Comparison of ENCODE assay signal across 8 cellular contexts in the genomic region with DNA sequence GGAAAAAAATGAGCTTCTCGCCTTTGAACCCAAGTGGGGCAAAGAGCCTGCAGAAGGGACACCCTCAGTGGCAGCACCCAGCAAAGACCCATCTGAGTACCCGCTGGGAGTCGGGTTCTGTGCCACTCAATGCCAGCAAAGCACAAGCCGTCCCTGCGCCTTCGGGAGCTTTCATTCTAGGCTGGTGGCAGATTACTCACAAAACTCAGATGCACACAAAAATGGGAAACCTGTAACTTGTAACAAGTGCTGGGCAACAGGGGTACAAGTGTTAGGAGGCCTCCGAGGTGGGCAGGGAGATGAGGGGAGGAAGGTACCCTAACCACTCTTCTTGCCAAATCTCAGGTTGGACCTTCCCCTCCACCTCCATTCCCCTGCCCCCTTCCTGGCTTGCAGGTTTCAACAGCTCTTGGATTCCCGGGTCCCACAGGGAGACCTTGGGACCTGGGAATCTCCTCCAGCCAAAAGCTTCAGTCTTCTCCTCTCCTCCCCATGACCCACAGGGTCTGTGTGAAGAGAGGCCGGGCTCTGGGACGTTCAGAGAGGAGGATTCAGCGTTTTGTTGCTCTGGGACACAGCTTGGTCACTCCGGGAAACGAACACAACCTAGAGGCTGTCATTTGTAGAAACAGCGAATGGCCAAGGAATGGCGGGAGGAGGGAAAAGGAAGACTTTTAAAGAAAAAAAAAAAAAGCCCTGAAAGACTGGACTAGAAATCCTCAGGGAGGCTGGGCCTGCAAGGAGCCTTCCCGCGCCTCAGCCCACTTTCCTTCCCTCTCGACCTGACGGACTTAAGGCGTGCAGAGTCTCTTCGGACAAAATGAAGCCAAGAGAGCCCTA. TPM values are rescaled to one million over a fixed set of nuclear protein-coding genes. Genes with fewer than 3 reads are reported as not detected.
DNase-seq lines count a peak whose midpoint lies in the region; ATAC-seq and TF ChIP-seq lines count a peak whose summit lies in the region.

No MANE protein-coding gene starts in this region.

- H3K27ac Mint-ChIP-seq in endodermal cell, result peak overlapping the region; percentile 95
- H3K27ac Mint-ChIP-seq in naive thymus-derived CD8-positive, alpha-beta T cell, result peak overlapping the region in 9 of 10 donors; percentile 48 to 91 (median 71)

- H3K9ac ChIP-seq in endodermal cell (ENCODE audit: extremely low read depth, low read length, poor library complexity, severe bottlenecking), result peak overlapping the region; percentile 56

- H3K27me3 ChIP-seq in Panc1 (ENCODE audit: control insufficient read depth, insufficient read depth, low read length), result no peaks in the 10 kb centered on the region
- no peaks in the 10 kb centered on the region for H3K27me3 ChIP-seq in endodermal cell (ENCODE audit: control insufficient read depth, insufficient read depth, low read length, poor library complexity, severe bottlenecking)

- in situ Hi-C loops in Panc1 (cut with HindIII; ENCODE audit: low pct_unique_long_range_greater_than_20kb, low sequenced_read_pairs), result loop anchor here (5.0 kb wide), 1 partner anchor 33 kb away; no protein-coding TSS in a partner anchor

- peaks cover 15% of the 10 kb centered on the region for H3K36me3 Mint-ChIP-seq in endodermal cell (ENCODE audit: low read depth)
- H3K36me3 Mint-ChIP-seq in naive thymus-derived CD8-positive, alpha-beta T cell, result no peaks in the 10 kb centered on the region

- ATAC-seq in GM19438 (IDR thresholded peaks at IDR 0.05; ENCODE audit: low read depth, unreplicated experiment) (peak; percentile 2), Panc1 (peak; percentile 3; the same call in 1 of the 2 replicates), GM21717 (IDR thresholded peaks at IDR 0.05; ENCODE audit: unreplicated experiment) (no peak), GM19351 (IDR thresholded peaks at IDR 0.05; ENCODE audit: unreplicated experiment) (no peak)
- ATAC-seq in naive thymus-derived CD8-positive, alpha-beta T cell, result no peak

- H3K4me1 Mint-ChIP-seq in endodermal cell, result peaks cover 22% of the 10 kb centered on the region
- H3K4me1 Mint-ChIP-seq in naive thymus-derived CD8-positive, alpha-beta T cell, result peaks cover 0 to 29% (median 23%) of the 10 kb centered on the region in 4 donors

- H3K36me3 ChIP-seq in Panc1 (ENCODE audit: control insufficient read depth, insufficient read depth, low read length) (peaks cover 5% of the 10 kb centered on the region), endodermal cell (ENCODE audit: control insufficient read depth, insufficient read depth, low read length) (peaks cover 9% of the 10 kb centered on the region)

- H3K9me3 Mint-ChIP-seq in endodermal cell, result no peaks in the 10 kb centered on the region
- H3K9me3 Mint-ChIP-seq in naive thymus-derived CD8-positive, alpha-beta T cell, result no peaks in the 10 kb centered on the region

- CTCF ChIA-PET in Panc1 (lab: Charles Lee), result interaction anchor here (1.2 kb wide), 1 partner anchor 66 kb away, joined by 4 read pairs; no protein-coding TSS in a partner anchor

- peaks cover 2% of the 10 kb centered on the region for H3K27me3 Mint-ChIP-seq in endodermal cell (ENCODE audit: insufficient read depth)
- H3K27me3 Mint-ChIP-seq in naive thymus-derived CD8-positive, alpha-beta T cell, result no peaks in the 10 kb centered on the region

- H3K4me3 ChIP-seq in Panc1 (ENCODE audit: low read depth in 2 of 2, low read length in 2 of 2) (peak overlapping the region; percentile 60 to 71), endodermal cell (ENCODE audit: low read length) (peak overlapping the region; percentile 86)

- POLR2A ChIA-PET in Panc1 (lab: Charles Lee), result interaction anchor here (0.5 to 0.9 kb wide), 4 partner anchors 11 to 1033 kb away, joined by 3 to 9 read pairs (median 6); no protein-coding TSS in a partner anchor
- POLR2A ChIA-PET in naive thymus-derived CD8-positive, alpha-beta T cell (lab: Charles Lee), result interaction anchor here (0.7 to 2.0 kb wide), 5 partner anchors 20 to 561 kb away, joined by 3 to 11 read pairs (median 3); no protein-coding TSS in a partner anchor

- BruUV-seq in Panc1 (replicated peaks; lab: Mats Ljungman, UMichigan), result TSS peak; percentile 84

- intact Hi-C loops in Panc1 (cut with micrococcal nuclease; ENCODE audit: unreplicated experiment), result loop anchor here (2.0 to 10.0 kb wide), 2 partner anchors 39 to 55 kb away; partner anchors contain the start of gene RIPOR3

- no peaks in the 10 kb centered on the region for H3K9me3 ChIP-seq in Panc1 (ENCODE audit: control insufficient read depth, insufficient read depth, low read depth, low read length)
- H3K9me3 ChIP-seq in endodermal cell (ENCODE audit: control insufficient read depth, low read length), result no peaks in the 10 kb centered on the region

- WGBS in endodermal cell (ENCODE audit: insufficient coverage in 1 of 2, insufficient read length in 1 of 2), 2 experiments, result 35 to 54% methylated on average over 10 to 21 of the region's 21 CpGs

- TF ChIP-seq CTCF in Panc1 (IDR thresholded peaks at IDR 0.05), result no peak
- TF ChIP-seq CTCF in endodermal cell (conservative IDR thresholded peaks at IDR 0.05), result no peak

- peak overlapping the region; percentile 88 for H3K4me3 Mint-ChIP-seq in endodermal cell
- H3K4me3 Mint-ChIP-seq in naive thymus-derived CD8-positive, alpha-beta T cell, result peak overlapping the region; percentile 76 to 94 (median 85)

- H3K4me1 ChIP-seq in Panc1 (ENCODE audit: control insufficient read depth, insufficient read depth, low read length), result peaks cover 53% of the 10 kb centered on the region
- H3K4me1 ChIP-seq in endodermal cell (ENCODE audit: control insufficient read depth, insufficient read depth, low read length), result no peaks in the 10 kb centered on the region

- DNase-seq in Panc1 (ENCODE audit: low read depth, low spot score), result no peak
- peak; percentile 73 for DNase-seq in endodermal cell
- no peak for DNase-seq in naive thymus-derived CD8-positive, alpha-beta T cell
- no peak for DNase-seq in stimulated activated CD4-positive, alpha-beta T cell treated with anti-CD3 and anti-CD28 coated beads, Interleukin-2, amount 100 ng/mL, for 48 hours
- no peak for DNase-seq in stimulated activated CD4-positive, alpha-beta T cell treated with anti-CD3 and anti-CD28 coated beads, Interleukin-1b, Interleukin-23, amount 100 ng/mL, for 48 hours

- H3K27ac ChIP-seq in Panc1 (ENCODE audit: low read length) (peak overlapping the region; percentile 100), endodermal cell (ENCODE audit: low read depth, low read length) (peak overlapping the region; percentile 72)

RNA-seq across cellular contexts. Expression of gene PARD6B, which starts 1.2 kb away (rescaled TPM):
- total RNA-seq in Panc1 (2021; ENCODE audit: unreplicated experiment) (132 TPM), endodermal cell (10 to 100 TPM; 29.0 to 36.7 TPM)
- polyA plus RNA-seq in Panc1 (2012; ENCODE audit: insufficient read length), result 11.2 TPM
- 5.8 TPM for polyA plus RNA-seq in endodermal cell (2013, experiment 1 of 2)
- 7.0 TPM for polyA plus RNA-seq in endodermal cell (2013, experiment 2 of 2)
- total RNA-seq in naive thymus-derived CD8-positive, alpha-beta T cell, result 10 to 100 TPM in 1 of 2 experiments, 1 to 10 TPM in 1; 9.4 to 12.0 TPM
- 1 to 10 TPM in 2 of 3 donors, under 1 TPM in 1; 0.49 to 2.0 (median 1.4) TPM for polyA plus RNA-seq in naive thymus-derived CD8-positive, alpha-beta T cell

RNA-seq across cellular contexts. Expression of gene RIPOR3, which starts 38.8 kb away (rescaled TPM):
- 92.5 TPM for total RNA-seq in Panc1 (2021; ENCODE audit: unreplicated experiment)
- polyA plus RNA-seq in Panc1 (2012; ENCODE audit: insufficient read length), result 97.9 TPM
- total RNA-seq in endodermal cell, result 1 to 10 TPM in 1 of 2 donors, under 1 TPM in 1; 0.46 to 1.4 TPM
- 0.96 TPM for polyA plus RNA-seq in endodermal cell (2013, experiment 1 of 2)
- 0.25 TPM for polyA plus RNA-seq in endodermal cell (2013, experiment 2 of 2)
- total RNA-seq in naive thymus-derived CD8-positive, alpha-beta T cell, result not detected
- 1 to 10 TPM in 1 of 3 donors, under 1 TPM in 2; 0.53 to 2.4 (median 0.98) TPM for polyA plus RNA-seq in naive thymus-derived CD8-positive, alpha-beta T cell

Comparison
In these comparisons a context has a peak if more than half of its experiments do, and no peak if none do; other contexts are left out.
1. ATAC-seq: peak in GM19438 (single experiment) and Panc1 (single experiment); none in naive thymus-derived CD8-positive, alpha-beta T cell (0 of 2), GM21717 (single experiment) and GM19351 (single experiment).
2. RNA of gene RIPOR3, which starts 38.8 kb away (total RNA-seq): 92.5 TPM in Panc1 (single experiment); 0.46 to 1.4 TPM in endodermal cell and not detected in naive thymus-derived CD8-positive, alpha-beta T cell; every median in the first group is over 10 times any median in the second.